ENCODE assay signal across 25 cellular contexts in the genomic region with DNA sequence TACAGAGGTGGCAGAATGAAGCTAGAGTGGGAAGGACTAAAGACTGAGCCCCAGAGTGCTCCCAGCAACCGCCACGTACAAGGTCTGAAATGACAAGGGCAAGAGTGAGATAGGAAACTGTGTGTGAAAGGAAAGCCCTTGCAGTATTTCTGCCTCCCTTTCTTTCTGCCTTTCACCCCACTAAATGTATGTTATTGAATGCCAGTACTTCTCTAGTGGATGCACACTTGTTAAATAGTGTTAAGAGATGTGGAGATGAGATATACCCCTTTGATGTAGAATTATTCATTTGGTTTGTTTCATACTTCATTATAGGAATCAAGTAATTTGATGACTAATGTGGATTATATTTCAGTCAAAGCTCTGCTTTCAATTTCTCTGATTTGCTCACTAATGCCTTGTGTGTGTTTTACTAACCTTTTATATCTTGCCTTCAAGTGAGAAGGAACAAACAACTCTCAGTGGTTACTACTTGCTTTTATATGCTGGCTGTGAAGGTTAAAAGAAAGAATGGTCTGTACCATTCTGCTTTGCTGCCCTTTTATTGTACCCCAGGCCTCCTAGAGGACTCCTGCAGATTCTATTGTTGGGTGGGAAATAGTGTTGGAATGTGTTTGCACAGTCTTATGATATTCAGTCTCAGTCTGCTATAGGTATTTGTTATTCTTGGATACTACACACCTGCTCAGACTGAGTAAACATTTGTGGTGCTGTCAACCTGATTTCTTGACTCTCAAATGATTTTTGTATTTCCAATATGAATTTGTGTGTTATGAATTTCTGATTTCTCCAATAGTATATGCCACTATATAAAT. TPM values are rescaled to one million over a fixed set of nuclear protein-coding genes. Genes with fewer than 3 reads are reported as not detected.
A peak's percentile ranks its signal among the peaks of the same experiment; 100 is the strongest.
DNase-seq lines count a peak whose midpoint lies in the region; ATAC-seq, FAIRE-seq and TF ChIP-seq lines count a peak whose summit lies in the region.
"Had no signal": no experiment of that assay in that cellular context is flagged by ENCODE, and none has a peak within 500 bp of the region (broad histone marks: within the 10 kb centered on the region; RNA-seq: fewer than 3 reads in every experiment).

No MANE protein-coding gene starts in this region.

- no peak overlapping the region for H3K27ac ChIP-seq in GM12878 (ENCODE audit: control insufficient read depth, insufficient read depth)

- no peak for TF ChIP-seq EP300 in GM12878 (IDR thresholded peaks at IDR 0.05; ENCODE audit: borderline replicate concordance in 1 of 2, control insufficient read depth in 1 of 2, low read depth in 2 of 2, low read length in 2 of 2)

- H4K20me1 ChIP-seq in GM12878 (ENCODE audit: control insufficient read depth, insufficient read depth): no peaks in the 10 kb centered on the region

- CTCF ChIA-PET in GM12878 (lab: Yijun Ruan, JAX): no interaction called here

- H3K27me3 ChIP-seq in GM12878 (replicated peaks in 1 of 2; ENCODE audit: control insufficient read depth in 2 of 2, insufficient read depth in 2 of 2, low read length in 1 of 2): no peaks in the 10 kb centered on the region
- H3K27me3 ChIP-seq: pancreas had no signal

- H3K27ac Mint-ChIP-seq in progenitor cell of endocrine pancreas (peak overlapping the region; percentile 92), chondrocyte (ENCODE audit: unreplicated experiment) (no peak overlapping the region)
- H3K27ac Mint-ChIP-seq: memory B cell; naive thymus-derived CD8-positive, alpha-beta T cell had no signal

- no peak overlapping the region for H3K4me2 ChIP-seq in GM12878 (ENCODE audit: control insufficient read depth, insufficient read depth)

- H3K4me1 Mint-ChIP-seq in progenitor cell of endocrine pancreas (ENCODE audit: low read depth) (peaks cover 15% of the 10 kb centered on the region), chondrocyte (ENCODE audit: low read depth) (peaks cover 20% of the 10 kb centered on the region)
- H3K4me1 Mint-ChIP-seq: naive thymus-derived CD8-positive, alpha-beta T cell had no signal

- H3K9ac ChIP-seq in GM12878 (ENCODE audit: control insufficient read depth, insufficient read depth, low read length): no peak overlapping the region

- no peak for FAIRE-seq in GM12878 (lab: Jason Lieb, UNC)
- FAIRE-seq: D721Med, G401.6, HTR-8/SVneo, kidney, pancreas had no signal

- ATAC-seq in activated CD4-positive, CD25-positive, alpha-beta regulatory T cell treated with anti-CD3 and anti-CD28 coated beads, Interleukin-2, amount 50 U/mL, for 24 hours: peak; percentile 17 to 21
- ATAC-seq in GM12878 (peak; percentile 27), HG03565 (IDR thresholded peaks at IDR 0.05; ENCODE audit: unreplicated experiment) (no peak), HG02571 (IDR thresholded peaks at IDR 0.05; ENCODE audit: unreplicated experiment) (no peak)
- ATAC-seq: naive thymus-derived CD8-positive, alpha-beta T cell; Panc1 had no signal

- RAD21 ChIA-PET in GM12878 (lab: Charles Lee; ENCODE audit: unreplicated experiment): no interaction called here

- H3K9me3 ChIP-seq in GM12878 (replicated peaks; ENCODE audit: control insufficient read depth, insufficient read depth, low read length): no peaks in the 10 kb centered on the region
- H3K9me3 ChIP-seq: pancreas had no signal

- no peak for DNase-seq in activated CD4-positive, CD25-positive, alpha-beta regulatory T cell (lab: John Stamatoyannopoulos, UW)
- DNase-seq in NCI-H526 treated with DMSO at 0.1 percent for 48 hours (lab: John Stamatoyannopoulos, UW): peak; percentile 18
- DNase-seq in GM12878 (ENCODE audit: low read depth, low spot score): no peak
- DNase-seq in progenitor cell of endocrine pancreas (ENCODE audit: low spot score, unreplicated experiment): no peak
- no peak for DNase-seq in chondrocyte (ENCODE audit: low spot score)
- DNase-seq: activated CD4-positive, alpha-beta T cell treated with anti-CD3 and anti-CD28 coated beads, Interleukin-2, amount 50 U/mL, for 4 hours; amniotic stem cell; foreskin fibroblast; HCEC 1CT; hypothalamus; kidney; naive thymus-derived CD8-positive, alpha-beta T cell; NCI-H1105 treated with DMSO at 0.1 percent for 48 hours; NCI-H2171; NCI-H774; pancreas; substantia nigra had no signal

- H2AFZ ChIP-seq in GM12878 (ENCODE audit: control insufficient read depth, low read depth, low read length): no peak overlapping the region

- H3K27me3 Mint-ChIP-seq in progenitor cell of endocrine pancreas: no peaks in the 10 kb centered on the region
- no peaks in the 10 kb centered on the region for H3K27me3 Mint-ChIP-seq in chondrocyte (ENCODE audit: low read depth)

- in situ Hi-C loops in GM12878 (cut with MboI): no loop called here

- H3K9me3 Mint-ChIP-seq in progenitor cell of endocrine pancreas (ENCODE audit: low read depth): peaks cover 3% of the 10 kb centered on the region
- H3K9me3 Mint-ChIP-seq in chondrocyte (ENCODE audit: low read depth): no peaks in the 10 kb centered on the region
- H3K9me3 Mint-ChIP-seq: memory B cell had no signal

- TF ChIP-seq CTCF in GM12878 (IDR thresholded peaks at IDR 0.05 in 2 of 3, conservative IDR thresholded peaks at IDR 0.05 in 1 of 3; ENCODE audit: control insufficient read depth in 2 of 3, extremely low read depth in 1 of 3, insufficient read depth in 1 of 3, low read depth in 3 of 3, low read length in 3 of 3): no peak
- TF ChIP-seq CTCF in progenitor cell of endocrine pancreas (IDR thresholded peaks at IDR 0.05; ENCODE audit: unreplicated experiment): no peak
- no peak for TF ChIP-seq CTCF in chondrocyte (IDR thresholded peaks at IDR 0.05)

- SMC1A ChIA-PET in GM12878 (lab: Charles Lee; ENCODE audit: uncharacterized antibody, unreplicated experiment): interaction anchor here (0.6 to 1.2 kb wide), 2 partner anchors 62 to 82 kb away, joined by 3 read pairs; no protein-coding TSS in a partner anchor

- no peak overlapping the region for H3K4me3 ChIP-seq in GM12878
- H3K4me3 ChIP-seq: pancreas had no signal

- H3K36me3 ChIP-seq in GM12878 (ENCODE audit: control insufficient read depth in 2 of 2, insufficient read depth in 2 of 2, low read length in 1 of 2): no peaks in the 10 kb centered on the region
- H3K36me3 ChIP-seq: pancreas had no signal

- no peak for TF ChIP-seq RAD21 in GM12878 (IDR thresholded peaks at IDR 0.05; ENCODE audit: insufficient read depth, low read depth, low read length)

- POLR2A ChIA-PET in GM12878 (lab: Charles Lee): no interaction called here

- 37% methylated on average over 2 of the region's 2 CpGs for WGBS in GM12878 (ENCODE audit: insufficient coverage, insufficient replicate concordance, low lambda C conversion rate, missing lambda C conversion rate)

- intact Hi-C loops in GM12878 (cut with micrococcal nuclease; ENCODE audit: unreplicated experiment): no loop called here

- TF ChIP-seq POLR2A in GM12878 (IDR thresholded peaks at IDR 0.05; ENCODE audit: low read depth, low read length): no peak

- peaks cover 30% of the 10 kb centered on the region for H3K36me3 Mint-ChIP-seq in progenitor cell of endocrine pancreas (ENCODE audit: insufficient read depth)
- peaks cover 3% of the 10 kb centered on the region for H3K36me3 Mint-ChIP-seq in chondrocyte (ENCODE audit: low read depth)
- H3K36me3 Mint-ChIP-seq: memory B cell; naive thymus-derived CD8-positive, alpha-beta T cell had no signal

- no TSS peak for BruUV-seq in GM12878 (replicated peaks; lab: Mats Ljungman, UMichigan)

- no peaks in the 10 kb centered on the region for H3K4me1 ChIP-seq in GM12878 (ENCODE audit: control insufficient read depth, insufficient read depth, low read length)

- H3K79me2 ChIP-seq in GM12878 (ENCODE audit: control insufficient read depth, insufficient read depth, low read length): no peaks in the 10 kb centered on the region

- H3K4me3 Mint-ChIP-seq in progenitor cell of endocrine pancreas (ENCODE audit: low read depth) (no peak overlapping the region), chondrocyte (ENCODE audit: unreplicated experiment) (no peak overlapping the region)
- H3K4me3 Mint-ChIP-seq: memory B cell; naive thymus-derived CD8-positive, alpha-beta T cell had no signal

TF ChIP-seq in GM12878, 131 proteins besides CTCF, POLR2A, EP300 and RAD21 (continues in another document):
- no peak for TF ChIP-seq BCL3 (IDR thresholded peaks at IDR 0.05; ENCODE audit: borderline replicate concordance, insufficient read depth, low read depth, low read length, poor library complexity, severe bottlenecking)
- no peak for TF ChIP-seq STAT3 (IDR thresholded peaks at IDR 0.05; ENCODE audit: low read depth, low read length)
- TF ChIP-seq HDGF (IDR thresholded peaks at IDR 0.05): no peak
- no peak for TF ChIP-seq SREBF1 (IDR thresholded peaks at IDR 0.05; ENCODE audit: low read length)
- no peak for TF ChIP-seq SIN3A (IDR thresholded peaks at IDR 0.05; ENCODE audit: low read depth, low read length)
- no peak for TF ChIP-seq MEF2A (IDR thresholded peaks at IDR 0.05; ENCODE audit: insufficient read depth, low read depth, low read length)
- TF ChIP-seq BMI1 (IDR thresholded peaks at IDR 0.05; ENCODE audit: borderline replicate concordance): no peak

RNA-seq across cellular contexts. Expression of gene ANXA3, which starts 7.9 kb away (rescaled TPM):
- 1.3 and 3.0 TPM in 2 replicates for total RNA-seq in GM12878 (2013; cell fraction: nucleolus; rRNA removed)
- 0.28 and 0.33 TPM in 2 replicates for total RNA-seq in GM12878 (2014; rRNA removed)
- total RNA-seq in GM12878 (2014; rRNA removed; fragmentation: Illumina TruSeq; extraction: Trizol): 0.58 and 0.78 TPM in 2 replicates
- total RNA-seq in GM12878 (2021): 1.1 and 1.2 TPM in 2 replicates
- not detected for polyA plus RNA-seq in GM12878 (2011; ENCODE audit: low read depth)
- 14.7 and 23.4 TPM in 2 replicates for polyA plus RNA-seq in GM12878 (2011; rRNA removed)
- 12.7 and 13.3 TPM in 2 replicates for polyA plus RNA-seq in GM12878 (2011; cell fraction: cytosol; rRNA removed)
- polyA plus RNA-seq in GM12878 (2011; cell fraction: nucleus; rRNA removed): 10.1 and 13.7 TPM in 2 replicates
- polyA plus RNA-seq in GM12878 (2012): not detected in 2 replicates
- 0.85 and 0.89 TPM in 2 replicates for polyA plus RNA-seq in GM12878 (2014; fragmentation: Illumina TruSeq; extraction: Trizol)
- under 1 TPM; 0.90 to 0.92 TPM for polyA plus RNA-seq in GM12878 (2014; fragmentation: Nextera tagmentation; extraction: Ambion mirVana)
- 0.32 and 0.74 TPM in 2 replicates for polyA plus RNA-seq in GM12878 (2014; rRNA removed)
- polyA plus RNA-seq in GM12878 (2016; fragmentation: Nextera tagmentation; extraction: Ambion mirVana): 1 to 10 TPM; 1.2 to 2.1 TPM
- 11.5 and 13.7 TPM in 2 replicates for polyA minus RNA-seq in GM12878 (2011; rRNA and poly(A)+ RNA removed)
- 6.5 and 14.3 TPM in 2 replicates for polyA minus RNA-seq in GM12878 (2011; cell fraction: cytosol; rRNA and poly(A)+ RNA removed)
- polyA minus RNA-seq in GM12878 (2011; cell fraction: nucleus; rRNA and poly(A)+ RNA removed): 8.3 and 8.7 TPM in 2 replicates
- total RNA-seq in progenitor cell of endocrine pancreas: 108 and 123 TPM in 2 replicates
- 3.7 to 22.0 TPM (median 21.9 TPM) in 3 replicates for total RNA-seq in chondrocyte
- total RNA-seq: naive thymus-derived CD8-positive, alpha-beta T cell had no signal
- polyA plus RNA-seq: naive thymus-derived CD8-positive, alpha-beta T cell had no signal

Comparison
In these comparisons a context has a peak if more than half of its experiments do, and no peak if none do; other contexts are left out.
1. ATAC-seq: peak in activated CD4-positive, CD25-positive, alpha-beta regulatory T cell treated with anti-CD3 and anti-CD28 coated beads, Interleukin-2, amount 50 U/mL, for 24 hours (2 of 2) and GM12878 (single experiment); none in HG03565 (single experiment) and HG02571 (single experiment).